Comparison of ENCODE assay signal across 9 cellular contexts in genomic region chr16:29943846-29944669, GRCh38. TPM values are rescaled to one million over a fixed set of nuclear protein-coding genes. Genes with fewer than 3 reads are reported as not detected.
A peak's percentile ranks its signal among the peaks of the same experiment; 100 is the strongest.
DNase-seq lines count a peak whose midpoint lies in the region; ATAC-seq and TF ChIP-seq lines count a peak whose summit lies in the region.
"Had no signal": no experiment of that assay in that cellular context is flagged by ENCODE, and none has a peak within 500 bp of the region (broad histone marks: within the 10 kb centered on the region; RNA-seq: fewer than 3 reads in every experiment).

No MANE protein-coding gene starts in this region.

- H3K27me3 ChIP-seq in naive thymus-derived CD4-positive, alpha-beta T cell (ENCODE audit: control insufficient read depth in 2 of 2, insufficient read depth in 2 of 2, low read length in 2 of 2) = no peaks in the 10 kb centered on the region

- H3K36me3 Mint-ChIP-seq in naive thymus-derived CD4-positive, alpha-beta T cell = no peaks in the 10 kb centered on the region

- H3K9me3 ChIP-seq in naive thymus-derived CD4-positive, alpha-beta T cell (ENCODE audit: control insufficient read depth in 2 of 3, low read length in 3 of 3) = no peaks in the 10 kb centered on the region

- H3K27ac ChIP-seq in naive thymus-derived CD4-positive, alpha-beta T cell (ENCODE audit: low read depth, low read length) = peak overlapping the region; percentile 14

- H3K4me1 Mint-ChIP-seq in naive thymus-derived CD4-positive, alpha-beta T cell = peaks cover 0 to 19% (median 9%) of the 10 kb centered on the region in 7 donors

- DNase-seq in NCI-H510A treated with DMSO at 0.1 percent for 48 hours (lab: John Stamatoyannopoulos, UW) (peak; percentile 91), choroid plexus epithelial cell (ENCODE audit: low read depth) (peak; percentile 96), AML-193 (lab: John Stamatoyannopoulos, UW) (no peak), CD1c-positive myeloid dendritic cell (ENCODE audit: extremely low spot score) (no peak)
- DNase-seq in naive thymus-derived CD4-positive, alpha-beta T cell = no peak

- intact Hi-C loops in naive thymus-derived CD4-positive, alpha-beta T cell (cut with micrococcal nuclease) = no loop called here

- 0 out of 2 replicates have a peak, but pooled peaks have one; percentile 2 for TF ChIP-seq CTCF in GM12874 (IDR thresholded peaks at IDR 0.05; ENCODE audit: insufficient read depth, low read depth, low read length)
- TF ChIP-seq CTCF in choroid plexus epithelial cell (conservative IDR thresholded peaks at IDR 0.05; ENCODE audit: low read depth, low read length) = peak; percentile 64

- ATAC-seq in naive thymus-derived CD4-positive, alpha-beta T cell = no peak
- no peak for ATAC-seq in GM21515 (IDR thresholded peaks at IDR 0.05; ENCODE audit: unreplicated experiment)
- no peak for ATAC-seq in HG02885 (IDR thresholded peaks at IDR 0.05; ENCODE audit: poor library complexity, unreplicated experiment)

- H3K4me1 ChIP-seq in naive thymus-derived CD4-positive, alpha-beta T cell (ENCODE audit: control insufficient read depth in 2 of 2, insufficient read depth in 2 of 2, low read length in 2 of 2) = no peaks in the 10 kb centered on the region

- H3K27me3 Mint-ChIP-seq in naive thymus-derived CD4-positive, alpha-beta T cell = peaks cover 0 to 8% (median 0%) of the 10 kb centered on the region in 5 donors

- H3K27ac Mint-ChIP-seq in naive thymus-derived CD4-positive, alpha-beta T cell = peak overlapping the region in 3 of 9 donors; percentile 9 to 57 (median 38)

- POLR2A ChIA-PET in naive thymus-derived CD4-positive, alpha-beta T cell (lab: Charles Lee) = interaction anchor here (0.5 to 0.6 kb wide), 2 partner anchors 92 to 814 kb away, joined by 3 to 5 read pairs; no protein-coding TSS in a partner anchor

- H3K36me3 ChIP-seq in naive thymus-derived CD4-positive, alpha-beta T cell (ENCODE audit: control insufficient read depth in 2 of 3, insufficient read depth in 3 of 3, low read length in 3 of 3) = no peaks in the 10 kb centered on the region

- H3K9me3 Mint-ChIP-seq in naive thymus-derived CD4-positive, alpha-beta T cell = peaks cover 0 to 4% (median 0%) of the 10 kb centered on the region in 11 donors

- CTCF ChIA-PET in naive thymus-derived CD4-positive, alpha-beta T cell (lab: Charles Lee) = interaction anchor here (0.5 kb wide), 1 partner anchor 278 kb away, joined by 3 read pairs; no protein-coding TSS in a partner anchor

- no peak overlapping the region for H3K4me3 Mint-ChIP-seq in naive thymus-derived CD4-positive, alpha-beta T cell

- no peak overlapping the region for H3K4me3 ChIP-seq in choroid plexus epithelial cell (ENCODE audit: low read depth, low read length)
- no peak overlapping the region for H3K4me3 ChIP-seq in naive thymus-derived CD4-positive, alpha-beta T cell (ENCODE audit: low read length)

RNA-seq across cellular contexts. Expression of gene TMEM219, which starts 17.8 kb away (rescaled TPM):
- total RNA-seq in naive thymus-derived CD4-positive, alpha-beta T cell = 10 to 100 TPM; 64.3 to 89.7 (median 74.0) TPM
- polyA plus RNA-seq in naive thymus-derived CD4-positive, alpha-beta T cell = 100 to 1,000 TPM; 205 to 212 TPM

RNA-seq across cellular contexts. Expression of gene KCTD13, which starts 18.0 kb away (rescaled TPM):
- 10 to 100 TPM; 40.7 to 81.1 (median 45.9) TPM for total RNA-seq in naive thymus-derived CD4-positive, alpha-beta T cell
- polyA plus RNA-seq in naive thymus-derived CD4-positive, alpha-beta T cell = 10 to 100 TPM in 1 of 2 donors, 1 to 10 TPM in 1; 8.7 to 15.9 TPM

RNA-seq across cellular contexts. Expression of gene TAOK2, which starts 29.6 kb away (rescaled TPM):
- 10 to 100 TPM; 19.4 to 48.5 (median 42.9) TPM for total RNA-seq in naive thymus-derived CD4-positive, alpha-beta T cell
- 1 to 10 TPM; 2.9 to 8.1 TPM for polyA plus RNA-seq in naive thymus-derived CD4-positive, alpha-beta T cell

RNA-seq across cellular contexts. Expression of gene ASPHD1, which starts 43.8 kb away (rescaled TPM):
- total RNA-seq in naive thymus-derived CD4-positive, alpha-beta T cell = under 1 TPM in 1 of 5 experiments, not detected in 4; 0.27 TPM
- not detected for polyA plus RNA-seq in naive thymus-derived CD4-positive, alpha-beta T cell

RNA-seq across cellular contexts. Expression of gene SEZ6L2, which starts 44.7 kb away (rescaled TPM):
- total RNA-seq in naive thymus-derived CD4-positive, alpha-beta T cell = under 1 TPM in 1 of 5 experiments, not detected in 4; 0.19 TPM
- polyA plus RNA-seq in naive thymus-derived CD4-positive, alpha-beta T cell = not detected
- total RNA-seq: T-helper 2 cell treated with Interferon-gamma antibody and Interleukin-4, amounts not matched to agents 100 ng/mL and 5 ng/mL, for 36 hours had no signal

Comparison
In these comparisons a context has a peak if more than half of its experiments do, and no peak if none do; other contexts are left out.
1. DNase-seq: peak in NCI-H510A treated with DMSO at 0.1 percent for 48 hours (single experiment) and choroid plexus epithelial cell (single experiment); none in naive thymus-derived CD4-positive, alpha-beta T cell (0 of 9), AML-193 (0 of 2) and CD1c-positive myeloid dendritic cell (single experiment).